ENCODE assay signal across 24 cellular contexts in the genomic region with DNA sequence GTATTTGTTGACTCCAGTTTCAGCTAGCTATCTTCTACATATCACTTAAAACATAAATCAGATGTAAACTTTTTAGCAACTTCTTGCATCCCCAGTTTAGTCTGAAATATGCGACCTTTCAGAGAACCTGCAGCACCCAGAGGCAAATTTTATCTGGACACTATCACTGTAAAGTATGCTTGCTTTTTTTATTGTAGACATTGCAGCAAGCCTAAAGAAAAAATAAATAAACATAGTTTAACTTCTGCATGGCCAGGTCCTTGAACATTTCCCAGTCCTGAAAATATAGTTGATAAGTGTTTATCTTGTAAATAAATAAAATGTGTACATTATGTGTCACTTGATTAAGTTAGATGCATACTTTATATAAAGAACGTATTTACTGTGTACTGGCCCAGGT.
"Had no signal": no experiment of that assay in that cellular context is flagged by ENCODE, and none has a peak within 500 bp of the region (broad histone marks: within the 10 kb centered on the region; RNA-seq: fewer than 3 reads in every experiment).

No MANE protein-coding gene starts in this region.

- ATAC-seq: esophagus mucosa; gastrocnemius medialis; heart right ventricle; left cardiac atrium; left lung; left ventricle myocardium superior; lower lobe of right lung; mucosa of descending colon; naive thymus-derived CD8-positive, alpha-beta T cell had no signal

- H3K27me3 ChIP-seq: esophagus squamous epithelium, gastrocnemius medialis, heart right ventricle, left lung had no signal

- DNase-seq: dermis blood vessel endothelial cell; dorsolateral prefrontal cortex; effector CD4-positive, alpha-beta T cell; effector memory CD4-positive, alpha-beta T cell; erythroblast; esophagus squamous epithelium; foreskin fibroblast; foreskin melanocyte; gastrocnemius medialis; glutamatergic neuron; head of caudate nucleus; heart right ventricle; hippocampal formation; left cardiac atrium; left lung; left ventricle myocardium superior; lower lobe of right lung; mesenchymal stem cell; mucosa of descending colon; naive B cell; naive thymus-derived CD8-positive, alpha-beta T cell had no signal

- H3K36me3 ChIP-seq: esophagus squamous epithelium, gastrocnemius medialis, heart right ventricle, left lung, lower lobe of right lung had no signal

- H3K4me3 ChIP-seq: coronary artery, dorsolateral prefrontal cortex, esophagus squamous epithelium, gastrocnemius medialis, heart right ventricle, left lung, lower lobe of right lung, mucosa of descending colon had no signal

- H3K27ac ChIP-seq: coronary artery, dorsolateral prefrontal cortex, epithelial cell of prostate, esophagus squamous epithelium, gastrocnemius medialis, heart right ventricle, left lung, lower lobe of right lung had no signal

- H3K9me3 ChIP-seq: esophagus squamous epithelium, gastrocnemius medialis, heart right ventricle, lower lobe of right lung had no signal

- H3K4me1 ChIP-seq: esophagus squamous epithelium, gastrocnemius medialis, heart right ventricle, left lung, lower lobe of right lung had no signal
